In genomic region chr9:107712390-107712789, GRCh38 we compare ENCODE assay signal across 10 cellular contexts.
DNase-seq lines count a peak whose midpoint lies in the region; ATAC-seq, FAIRE-seq and TF ChIP-seq lines count a peak whose summit lies in the region.
"Had no signal": no experiment of that assay in that cellular context is flagged by ENCODE, and none has a peak within 500 bp of the region (broad histone marks: within the 10 kb centered on the region; RNA-seq: fewer than 3 reads in every experiment).

No MANE protein-coding gene starts in this region.

- peak; percentile 75 for ATAC-seq in esophagus mucosa

- H3K9me3 ChIP-seq in cardiac muscle cell (ENCODE audit: low read depth) (no peaks in the 10 kb centered on the region), left ventricle myocardium inferior (replicated peaks) (no peaks in the 10 kb centered on the region)
- H3K9me3 ChIP-seq: SJSA1 had no signal

- no peak overlapping the region for H3K27ac ChIP-seq in cardiac muscle cell
- H3K27ac ChIP-seq in left ventricle myocardium inferior (replicated peaks) = no peak overlapping the region
- H3K27ac ChIP-seq: SJSA1 had no signal

- DNase-seq in cardiac muscle cell (ENCODE audit: low read depth in 1 of 2, low spot score in 1 of 2) = peak in 1 of 2 donors; percentile 48
- no peak for DNase-seq in left ventricle myocardium inferior
- peak; percentile 47 for DNase-seq in SIG-M5 (lab: John Stamatoyannopoulos, UW)
- DNase-seq in urothelium cell line (ENCODE audit: low spot score) = peak; percentile 78
- DNase-seq in GM13977 (ENCODE audit: low spot score) = no peak
- DNase-seq in foreskin melanocyte = no peak
- DNase-seq in NCI-H82 treated with DMSO at 0.1 percent for 48 hours (lab: John Stamatoyannopoulos, UW; ENCODE audit: unreplicated experiment) = no peak
- DNase-seq: occipital lobe had no signal

- H3K27me3 ChIP-seq in cardiac muscle cell = peaks cover 19% of the 10 kb centered on the region
- H3K27me3 ChIP-seq in left ventricle myocardium inferior (ENCODE audit: low read depth) = no peaks in the 10 kb centered on the region
- H3K27me3 ChIP-seq: SJSA1 had no signal

- H3K36me3 ChIP-seq in cardiac muscle cell = no peaks in the 10 kb centered on the region
- no peaks in the 10 kb centered on the region for H3K36me3 ChIP-seq in left ventricle myocardium inferior
- H3K36me3 ChIP-seq: SJSA1 had no signal

- H3K4me3 ChIP-seq in cardiac muscle cell (no peak overlapping the region), left ventricle myocardium inferior (no peak overlapping the region)
- H3K4me3 ChIP-seq: SJSA1 had no signal

- no peak for FAIRE-seq in urothelium cell line (lab: Jason Lieb, UNC)

- H3K4me1 ChIP-seq in cardiac muscle cell (ENCODE audit: low read depth) = no peaks in the 10 kb centered on the region
- H3K4me1 ChIP-seq in left ventricle myocardium inferior = peaks cover 20% of the 10 kb centered on the region

- in situ Hi-C loops in GM13977 (cut with MboI; ENCODE audit: low pct_unique_long_range_greater_than_20kb, low sequenced_read_pairs, unreplicated experiment) = no loop called here

- TF ChIP-seq CTCF in cardiac muscle cell (IDR thresholded peaks at IDR 0.05; ENCODE audit: low read depth, low read length) (peak; percentile 5), left ventricle myocardium inferior (IDR thresholded peaks at IDR 0.05; ENCODE audit: borderline replicate concordance) (no peak), GM13977 (IDR thresholded peaks at IDR 0.05; ENCODE audit: extremely low read depth, insufficient read depth, missing control alignments) (no peak)

- intact Hi-C loops in left ventricle myocardium inferior (cut with micrococcal nuclease) = no loop called here

Comparison
In these comparisons a context has a peak if more than half of its experiments do, and no peak if none do; other contexts are left out.
1. DNase-seq: peak in SIG-M5 (single experiment) and urothelium cell line (single experiment); none in left ventricle myocardium inferior (single experiment), GM13977 (single experiment), foreskin melanocyte (single experiment) and NCI-H82 treated with DMSO at 0.1 percent for 48 hours (single experiment).